Comparison of ENCODE assay signal across 19 cellular contexts in genomic region chr16:57008440-57008839, GRCh38. TPM values are rescaled to one million over a fixed set of nuclear protein-coding genes. Genes with fewer than 3 reads are reported as not detected.
"Had no signal": no experiment of that assay in that cellular context is flagged by ENCODE, and none has a peak within 500 bp of the region (broad histone marks: within the 10 kb centered on the region; RNA-seq: fewer than 3 reads in every experiment).

No MANE protein-coding gene starts in this region.

- H3K4me1 ChIP-seq: psoas muscle, right lobe of liver had no signal

- H3K36me3 ChIP-seq: left ventricle myocardium inferior, right lobe of liver had no signal

- H3K4me3 Mint-ChIP-seq: activated CD4-positive, alpha-beta T cell treated with anti-CD3 and anti-CD28 coated beads, Interleukin-2, amount 10 ng/mL, durations not matched to agents 7 days and 5 days; activated naive CD4-positive, alpha-beta T cell treated with anti-CD3 and anti-CD28 coated beads for 36 hours; dendritic cell treated with granulocyte-macrophage colony-stimulating factor and Interleukin-4, amounts not matched to agents 40 ng/mL and 50 ng/mL, for 4 days had no signal

- H3K4me2 ChIP-seq: smooth muscle cell had no signal

- H3K9me3 ChIP-seq: left ventricle myocardium inferior, psoas muscle, right lobe of liver had no signal

- H3K4me3 ChIP-seq: left ventricle myocardium inferior, psoas muscle, right lobe of liver, smooth muscle cell had no signal

- H3K27ac Mint-ChIP-seq: dendritic cell treated with granulocyte-macrophage colony-stimulating factor and Interleukin-4, amounts not matched to agents 40 ng/mL and 50 ng/mL, for 4 days had no signal

- ATAC-seq: psoas muscle, right lobe of liver, SK-N-SH treated with all-trans-retinoic acid at 6 μM for 48 hours had no signal

- H3K27me3 ChIP-seq: brain microvascular endothelial cell, right lobe of liver had no signal

- H3K27ac ChIP-seq: brain microvascular endothelial cell, epithelial cell of prostate, left ventricle myocardium inferior, psoas muscle, right lobe of liver had no signal

- H3K27me3 Mint-ChIP-seq: activated CD4-positive, alpha-beta T cell treated with anti-CD3 and anti-CD28 coated beads, Interleukin-2, amount 10 ng/mL, durations not matched to agents 7 days and 5 days; dendritic cell treated with granulocyte-macrophage colony-stimulating factor and Interleukin-4, amounts not matched to agents 40 ng/mL and 50 ng/mL, for 4 days had no signal

- H3K9me3 Mint-ChIP-seq: activated CD4-positive, alpha-beta T cell treated with anti-CD3 and anti-CD28 coated beads, Interleukin-2, amount 10 ng/mL, durations not matched to agents 7 days and 5 days; activated naive CD4-positive, alpha-beta T cell treated with anti-CD3 and anti-CD28 coated beads for 36 hours; dendritic cell treated with granulocyte-macrophage colony-stimulating factor and Interleukin-4, amounts not matched to agents 40 ng/mL and 50 ng/mL, for 4 days had no signal

- DNase-seq: activated CD4-positive, alpha-beta T cell treated with anti-CD3 and anti-CD28 coated beads, Interleukin-2, amount 10 ng/mL, durations not matched to agents 7 days and 5 days; activated CD4-positive, CD25-positive, alpha-beta regulatory T cell; activated naive CD4-positive, alpha-beta T cell treated with anti-CD3 and anti-CD28 coated beads for 36 hours; anterior cingulate cortex; brain microvascular endothelial cell; cerebellar nuclear complex; foreskin melanocyte; left ventricle myocardium inferior; mesenchymal stem cell; psoas muscle; SHP77 treated with DMSO at 0.1 percent for 48 hours had no signal

RNA-seq across cellular contexts. Expression of gene NLRC5, which starts 19.1 kb away (rescaled TPM):
- polyA plus RNA-seq: neural cell had no signal

RNA-seq across cellular contexts. Expression of gene CETP, which starts 46.7 kb away (rescaled TPM):
- total RNA-seq: activated CD4-positive, alpha-beta T cell treated with anti-CD3 and anti-CD28 coated beads, Interleukin-2, amount 10 ng/mL, durations not matched to agents 7 days and 5 days; activated naive CD4-positive, alpha-beta T cell treated with anti-CD3 and anti-CD28 coated beads for 36 hours; fibroblast of lung; kidney epithelial cell; smooth muscle cell had no signal
- polyA plus RNA-seq: neural cell, smooth muscle cell had no signal
